In genomic region chr2:69471793-69472192, GRCh38 we compare ENCODE assay signal across 21 cellular contexts. TPM values are rescaled to one million over a fixed set of nuclear protein-coding genes. Genes with fewer than 3 reads are reported as not detected.
DNase-seq lines count a peak whose midpoint lies in the region; ATAC-seq and TF ChIP-seq lines count a peak whose summit lies in the region.
"Had no signal": no experiment of that assay in that cellular context is flagged by ENCODE, and none has a peak within 500 bp of the region (broad histone marks: within the 10 kb centered on the region; RNA-seq: fewer than 3 reads in every experiment).

No MANE protein-coding gene starts in this region.

- H3K4me3 ChIP-seq in body of pancreas, result no peak overlapping the region
- H3K4me3 ChIP-seq in naive thymus-derived CD4-positive, alpha-beta T cell (ENCODE audit: low read length), result no peak overlapping the region
- H3K4me3 ChIP-seq: PC-9, SJCRH30 had no signal

- H3K36me3 Mint-ChIP-seq in activated naive CD8-positive, alpha-beta T cell, result peaks cover 10% of the 10 kb centered on the region
- peaks cover 16% of the 10 kb centered on the region for H3K36me3 Mint-ChIP-seq in activated naive CD8-positive, alpha-beta T cell treated with anti-CD3 and anti-CD28 coated beads, Interleukin-2, amount 50 U/mL, for 24 hours (ENCODE audit: low read depth)
- H3K36me3 Mint-ChIP-seq in naive thymus-derived CD4-positive, alpha-beta T cell, result peaks cover 14 to 47% (median 27%) of the 10 kb centered on the region in 5 donors
- H3K36me3 Mint-ChIP-seq in T-cell, result peaks cover 46% of the 10 kb centered on the region
- H3K36me3 Mint-ChIP-seq in activated CD8-positive, alpha-beta T cell treated with anti-CD3 and anti-CD28 coated beads, Interleukin-2, amount 10 ng/mL, durations not matched to agents 7 days and 5 days (ENCODE audit: low read depth), result peaks cover 30% of the 10 kb centered on the region

- H3K27me3 Mint-ChIP-seq in activated naive CD8-positive, alpha-beta T cell, result no peaks in the 10 kb centered on the region
- no peaks in the 10 kb centered on the region for H3K27me3 Mint-ChIP-seq in activated naive CD8-positive, alpha-beta T cell treated with anti-CD3 and anti-CD28 coated beads, Interleukin-2, amount 50 U/mL, for 24 hours
- H3K27me3 Mint-ChIP-seq in naive thymus-derived CD4-positive, alpha-beta T cell, result no peaks in the 10 kb centered on the region
- H3K27me3 Mint-ChIP-seq in T-cell, result no peaks in the 10 kb centered on the region
- no peaks in the 10 kb centered on the region for H3K27me3 Mint-ChIP-seq in activated CD8-positive, alpha-beta T cell treated with anti-CD3 and anti-CD28 coated beads, Interleukin-2, amount 10 ng/mL, durations not matched to agents 7 days and 5 days (ENCODE audit: low read depth)

- H3K9me3 ChIP-seq in body of pancreas, result no peaks in the 10 kb centered on the region
- H3K9me3 ChIP-seq in naive thymus-derived CD4-positive, alpha-beta T cell (ENCODE audit: control insufficient read depth in 2 of 3, low read length in 3 of 3), result no peaks in the 10 kb centered on the region
- H3K9me3 ChIP-seq: SJCRH30 had no signal

- 29 to 44% methylated on average over 2 of the region's 2 CpGs for WGBS in body of pancreas, 2 donors

- no peak for ATAC-seq in activated naive CD8-positive, alpha-beta T cell treated with anti-CD3 and anti-CD28 coated beads, Interleukin-2, amount 50 U/mL, for 24 hours
- ATAC-seq in body of pancreas (peak; percentile 27), GM19463 (IDR thresholded peaks at IDR 0.05; ENCODE audit: unreplicated experiment) (no peak), T-cell (replicated peaks in 1 of 4) (no peak)
- ATAC-seq in naive thymus-derived CD4-positive, alpha-beta T cell, result no peak
- ATAC-seq in activated CD8-positive, alpha-beta T cell treated with anti-CD3 and anti-CD28 coated beads, Interleukin-2, amount 10 ng/mL, durations not matched to agents 7 days and 5 days, result no peak
- ATAC-seq: Right ventricle myocardium inferior had no signal

- H3K27me3 ChIP-seq in body of pancreas, result no peaks in the 10 kb centered on the region
- no peaks in the 10 kb centered on the region for H3K27me3 ChIP-seq in naive thymus-derived CD4-positive, alpha-beta T cell (ENCODE audit: control insufficient read depth in 2 of 2, insufficient read depth in 2 of 2, low read length in 2 of 2)
- H3K27me3 ChIP-seq: SJCRH30 had no signal

- no peak overlapping the region for H3K4me3 Mint-ChIP-seq in activated naive CD8-positive, alpha-beta T cell
- no peak overlapping the region for H3K4me3 Mint-ChIP-seq in activated naive CD8-positive, alpha-beta T cell treated with anti-CD3 and anti-CD28 coated beads, Interleukin-2, amount 50 U/mL, for 24 hours
- H3K4me3 Mint-ChIP-seq in naive thymus-derived CD4-positive, alpha-beta T cell, result no peak overlapping the region
- no peak overlapping the region for H3K4me3 Mint-ChIP-seq in T-cell
- no peak overlapping the region for H3K4me3 Mint-ChIP-seq in activated CD8-positive, alpha-beta T cell treated with anti-CD3 and anti-CD28 coated beads, Interleukin-2, amount 10 ng/mL, durations not matched to agents 7 days and 5 days

- no peaks in the 10 kb centered on the region for H3K36me3 ChIP-seq in body of pancreas (replicated peaks in 1 of 2; ENCODE audit: insufficient read depth in 1 of 2, low read depth in 2 of 2)
- peaks cover 0 to 36% (median 11%) of the 10 kb centered on the region in 3 experiments for H3K36me3 ChIP-seq in naive thymus-derived CD4-positive, alpha-beta T cell (ENCODE audit: control insufficient read depth in 2 of 3, insufficient read depth in 3 of 3, low read length in 3 of 3)
- H3K36me3 ChIP-seq: SJCRH30 had no signal

- H3K27ac Mint-ChIP-seq in activated naive CD8-positive, alpha-beta T cell, result peak overlapping the region; percentile 77
- no peak overlapping the region for H3K27ac Mint-ChIP-seq in activated naive CD8-positive, alpha-beta T cell treated with anti-CD3 and anti-CD28 coated beads, Interleukin-2, amount 50 U/mL, for 24 hours
- H3K27ac Mint-ChIP-seq in naive thymus-derived CD4-positive, alpha-beta T cell, result peak overlapping the region in 7 of 9 donors; percentile 1 to 77 (median 72)
- H3K27ac Mint-ChIP-seq in T-cell, result peak overlapping the region in 1 of 2 donors; percentile 41
- no peak overlapping the region for H3K27ac Mint-ChIP-seq in activated CD8-positive, alpha-beta T cell treated with anti-CD3 and anti-CD28 coated beads, Interleukin-2, amount 10 ng/mL, durations not matched to agents 7 days and 5 days

- POLR2A ChIA-PET in naive thymus-derived CD4-positive, alpha-beta T cell (lab: Charles Lee), result no interaction called here
- POLR2A ChIA-PET in T-cell (lab: Charles Lee), result no interaction called here
- POLR2A ChIA-PET in activated CD8-positive, alpha-beta T cell treated with anti-CD3 and anti-CD28 coated beads, Interleukin-2, amount 10 ng/mL, durations not matched to agents 7 days and 5 days (lab: Charles Lee), result no interaction called here

- intact Hi-C loops in body of pancreas (cut with DNase I), result no loop called here
- intact Hi-C loops in naive thymus-derived CD4-positive, alpha-beta T cell (cut with micrococcal nuclease), result loop anchor here in 1 of 2 donors (5.0 kb wide), 1 partner anchor 34 kb away; the partner anchor contains the start of gene NFU1

- TF ChIP-seq CTCF in body of pancreas (IDR thresholded peaks at IDR 0.05), result no peak

- no peak for TF ChIP-seq POLR2A in body of pancreas (IDR thresholded peaks at IDR 0.05)

- no peaks in the 10 kb centered on the region for H3K9me3 Mint-ChIP-seq in activated naive CD8-positive, alpha-beta T cell (ENCODE audit: low read depth)
- no peaks in the 10 kb centered on the region for H3K9me3 Mint-ChIP-seq in activated naive CD8-positive, alpha-beta T cell treated with anti-CD3 and anti-CD28 coated beads, Interleukin-2, amount 50 U/mL, for 24 hours
- H3K9me3 Mint-ChIP-seq in naive thymus-derived CD4-positive, alpha-beta T cell, result no peaks in the 10 kb centered on the region
- no peaks in the 10 kb centered on the region for H3K9me3 Mint-ChIP-seq in T-cell
- H3K9me3 Mint-ChIP-seq in activated CD8-positive, alpha-beta T cell treated with anti-CD3 and anti-CD28 coated beads, Interleukin-2, amount 10 ng/mL, durations not matched to agents 7 days and 5 days (ENCODE audit: insufficient read depth), result no peaks in the 10 kb centered on the region

- H3K4me1 Mint-ChIP-seq in activated naive CD8-positive, alpha-beta T cell (ENCODE audit: low read depth), result peaks cover 16% of the 10 kb centered on the region
- peaks cover 18% of the 10 kb centered on the region for H3K4me1 Mint-ChIP-seq in activated naive CD8-positive, alpha-beta T cell treated with anti-CD3 and anti-CD28 coated beads, Interleukin-2, amount 50 U/mL, for 24 hours
- peaks cover 5 to 33% (median 18%) of the 10 kb centered on the region in 7 donors for H3K4me1 Mint-ChIP-seq in naive thymus-derived CD4-positive, alpha-beta T cell
- peaks cover 10 to 22% (median 18%) of the 10 kb centered on the region in 3 donors for H3K4me1 Mint-ChIP-seq in T-cell
- H3K4me1 Mint-ChIP-seq in activated CD8-positive, alpha-beta T cell treated with anti-CD3 and anti-CD28 coated beads, Interleukin-2, amount 10 ng/mL, durations not matched to agents 7 days and 5 days (ENCODE audit: low read depth), result peaks cover 22% of the 10 kb centered on the region

- peaks cover 9% of the 10 kb centered on the region for H3K4me1 ChIP-seq in body of pancreas
- H3K4me1 ChIP-seq in naive thymus-derived CD4-positive, alpha-beta T cell (ENCODE audit: control insufficient read depth in 2 of 2, insufficient read depth in 2 of 2, low read length in 2 of 2), result peaks cover 0 to 3% of the 10 kb centered on the region in 2 donors

- CTCF ChIA-PET in naive thymus-derived CD4-positive, alpha-beta T cell (lab: Charles Lee), result interaction anchor here (1.3 kb wide), 1 partner anchor 35 kb away, joined by 3 read pairs; the partner anchor contains the start of gene NFU1
- CTCF ChIA-PET in T-cell (lab: Charles Lee), result no interaction called here
- CTCF ChIA-PET in activated CD8-positive, alpha-beta T cell treated with anti-CD3 and anti-CD28 coated beads, Interleukin-2, amount 10 ng/mL, durations not matched to agents 7 days and 5 days (lab: Charles Lee), result no interaction called here

- H3K27ac ChIP-seq in body of pancreas, result peak overlapping the region in 1 of 4 donors; percentile 56
- no peak overlapping the region for H3K27ac ChIP-seq in naive thymus-derived CD4-positive, alpha-beta T cell (ENCODE audit: low read depth, low read length)
- H3K27ac ChIP-seq: HL-60, PC-9, SJCRH30 had no signal

- no peak for DNase-seq in activated naive CD8-positive, alpha-beta T cell treated with anti-CD3 and anti-CD28 coated beads, Interleukin-2, amount 50 U/mL, for 24 hours
- DNase-seq in body of pancreas (no peak), superior temporal gyrus (ENCODE audit: extremely low spot score) (peak; percentile 5), T-cell (no peak)
- no peak for DNase-seq in naive thymus-derived CD4-positive, alpha-beta T cell
- no peak for DNase-seq in activated CD8-positive, alpha-beta T cell treated with anti-CD3 and anti-CD28 coated beads, Interleukin-2, amount 10 ng/mL, durations not matched to agents 7 days and 5 days
- DNase-seq: 8988T, COR-L47, DMS53, HCEC 1CT, NCI-H1048, NCI-H1417, NCI-H1694, NCI-H2029 treated with DMSO at 0.1 percent for 48 hours, NCI-H2227 treated with DMSO at 0.1 percent for 48 hours, PC-9, SJCRH30 had no signal

RNA-seq across cellular contexts. Expression of gene NFU1, which starts 34.6 kb away (rescaled TPM):
- 10 to 100 TPM; 12.9 to 29.1 TPM for total RNA-seq in body of pancreas
- 10 to 100 TPM; 16.1 to 25.8 (median 22.6) TPM for total RNA-seq in naive thymus-derived CD4-positive, alpha-beta T cell
- polyA plus RNA-seq in naive thymus-derived CD4-positive, alpha-beta T cell, result 10 to 100 TPM; 58.4 to 76.4 TPM
- total RNA-seq in T-cell, result 10 to 100 TPM; 20.6 to 31.9 (median 22.5) TPM
- total RNA-seq in activated CD8-positive, alpha-beta T cell treated with anti-CD3 and anti-CD28 coated beads, Interleukin-2, amount 10 ng/mL, durations not matched to agents 7 days and 5 days, result 10 to 100 TPM; 27.8 to 30.4 TPM

Comparison
In these comparisons a context has a peak if more than half of its experiments do, and no peak if none do; other contexts are left out.
1. H3K27ac Mint-ChIP-seq: peak in activated naive CD8-positive, alpha-beta T cell (single experiment) and naive thymus-derived CD4-positive, alpha-beta T cell (7 of 9); none in activated naive CD8-positive, alpha-beta T cell treated with anti-CD3 and anti-CD28 coated beads, Interleukin-2, amount 50 U/mL, for 24 hours (single experiment) and activated CD8-positive, alpha-beta T cell treated with anti-CD3 and anti-CD28 coated beads, Interleukin-2, amount 10 ng/mL, durations not matched to agents 7 days and 5 days (single experiment).